In the genomic region with DNA sequence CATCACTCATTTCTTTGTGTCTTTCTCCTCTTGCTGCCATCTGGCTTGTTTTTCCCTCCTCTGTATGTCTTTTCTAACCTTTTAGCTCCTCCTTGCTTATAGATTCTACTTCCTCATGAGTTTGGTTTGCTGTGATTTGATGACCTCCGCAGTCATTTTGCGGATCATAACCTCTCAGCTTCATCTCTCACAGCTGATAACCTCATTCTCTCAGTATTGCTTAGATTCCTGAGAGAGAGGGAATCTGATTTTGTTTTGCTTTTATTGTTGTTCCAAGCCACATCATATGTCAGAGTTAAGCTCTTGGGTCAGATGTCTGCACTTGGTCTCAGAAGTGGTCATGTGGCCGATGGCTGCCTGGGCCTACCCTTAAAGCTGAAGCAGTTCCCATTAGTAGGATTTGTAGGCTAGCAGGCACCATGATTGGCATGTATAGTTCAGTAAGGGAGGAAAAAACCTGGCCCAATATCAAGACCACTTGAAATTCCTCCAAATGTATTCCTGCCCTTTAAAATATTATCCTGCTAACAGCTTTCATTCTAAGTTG, we compare ENCODE assay signal across 22 cellular contexts. TPM values are rescaled to one million over a fixed set of nuclear protein-coding genes. Genes with fewer than 3 reads are reported as not detected.
DNase-seq lines count a peak whose midpoint lies in the region; ATAC-seq and TF ChIP-seq lines count a peak whose summit lies in the region.
"Had no signal": no experiment of that assay in that cellular context is flagged by ENCODE, and none has a peak within 500 bp of the region (broad histone marks: within the 10 kb centered on the region; RNA-seq: fewer than 3 reads in every experiment).

No MANE protein-coding gene starts in this region.

- intact Hi-C loops in Right ventricle myocardium superior (cut with DNase I) (no loop called here), Right ventricle myocardium inferior (cut with DNase I) (loop anchor here (5.0 kb wide), 1 partner anchor 41 kb away; no protein-coding TSS in a partner anchor), right cardiac atrium (cut with DNase I) (loop anchor here in 2 of 4 donors (10.0 kb wide), 1 partner anchor 82 kb away; no protein-coding TSS in a partner anchor), vagina (cut with DNase I) (no loop called here), colonic mucosa (cut with DNase I) (no loop called here)

- peaks cover 12% of the 10 kb centered on the region for H4K20me1 ChIP-seq in osteoblast (ENCODE audit: insufficient read depth, low read length)

- ATAC-seq in Right ventricle myocardium superior (ENCODE audit: poor library complexity): peak; percentile 62
- no peak for ATAC-seq in Right ventricle myocardium inferior
- ATAC-seq in right cardiac atrium: peak; percentile 5 to 22
- no peak for ATAC-seq in GM19035 (IDR thresholded peaks at IDR 0.05; ENCODE audit: unreplicated experiment)

- H3K9ac ChIP-seq in colonic mucosa (ENCODE audit: low read depth in 2 of 2, low read length in 2 of 2): no peak overlapping the region

- H3K9me3 ChIP-seq in right cardiac atrium (ENCODE audit: control insufficient read depth, low read length): no peaks in the 10 kb centered on the region
- no peaks in the 10 kb centered on the region for H3K9me3 ChIP-seq in osteoblast (ENCODE audit: low read depth, low read length)
- H3K9me3 ChIP-seq in vagina: no peaks in the 10 kb centered on the region
- no peaks in the 10 kb centered on the region for H3K9me3 ChIP-seq in colonic mucosa

- no peak overlapping the region for H3K4me2 ChIP-seq in osteoblast (ENCODE audit: insufficient read depth, low read length)
- H3K4me2 ChIP-seq: PC-9 had no signal

- H3K4me1 ChIP-seq in right cardiac atrium (ENCODE audit: control insufficient read depth, insufficient read depth, low read length) (peaks cover 22% of the 10 kb centered on the region), osteoblast (ENCODE audit: insufficient read depth, low read length) (peaks cover 35% of the 10 kb centered on the region), vagina (peaks cover 31% of the 10 kb centered on the region), colonic mucosa (no peaks in the 10 kb centered on the region)

- H3K4me3 ChIP-seq in right cardiac atrium (ENCODE audit: low read length) (no peak overlapping the region), osteoblast (ENCODE audit: insufficient read depth, low read length) (no peak overlapping the region), vagina (no peak overlapping the region), colonic mucosa (no peak overlapping the region)
- H3K4me3 ChIP-seq: coronary artery, PC-9, skin epidermis had no signal

- no peak for TF ChIP-seq POLR2A in vagina (IDR thresholded peaks at IDR 0.05)

- H3K27ac ChIP-seq in right cardiac atrium (ENCODE audit: low read length) (peak overlapping the region; percentile 39), osteoblast (ENCODE audit: low read depth, low read length) (peak overlapping the region; percentile 41), vagina (peak overlapping the region; percentile 55), colonic mucosa (no peak overlapping the region)
- H3K27ac ChIP-seq: C4-2B, PC-9 had no signal

- DNase-seq in Right ventricle myocardium superior (no peak), Right ventricle myocardium inferior (ENCODE audit: missing footprints) (no peak), right cardiac atrium (no peak), osteoblast (ENCODE audit: insufficient read length, low spot score, missing footprints) (no peak), vagina (ENCODE audit: extremely low spot score in 2 of 2) (no peak), hepatic stellate cell (ENCODE audit: low spot score) (no peak), colonic mucosa (no peak)
- DNase-seq: 8988T; activated CD4-positive, alpha-beta T cell treated with anti-CD3 and anti-CD28 coated beads for 1 hour; activated gamma-delta T cell treated with Interleukin-2 at 50 U/mL for 16 hours; anterior cingulate cortex; DMS153; H9; midbrain; NCI-H1092; nucleus accumbens; PC-9; T-helper 9 cell had no signal

- TF ChIP-seq CTCF in osteoblast (IDR thresholded peaks at IDR 0.05; ENCODE audit: extremely low read depth, low read depth, low read length): no peak
- TF ChIP-seq CTCF in vagina (IDR thresholded peaks at IDR 0.05): no peak
- no peak for TF ChIP-seq CTCF in colonic mucosa (IDR thresholded peaks at IDR 0.05)

- H3K27me3 ChIP-seq in right cardiac atrium (ENCODE audit: control insufficient read depth, insufficient read depth): no peaks in the 10 kb centered on the region
- H3K27me3 ChIP-seq in osteoblast (ENCODE audit: insufficient read depth, low read length): no peaks in the 10 kb centered on the region
- H3K27me3 ChIP-seq in vagina: no peaks in the 10 kb centered on the region
- H3K27me3 ChIP-seq in colonic mucosa: no peaks in the 10 kb centered on the region

- 52% methylated on average over 3 of the region's 3 CpGs for WGBS in right cardiac atrium

- peak overlapping the region; percentile 24 for H2AFZ ChIP-seq in osteoblast (ENCODE audit: low read length)
- H2AFZ ChIP-seq: PC-9 had no signal

- H3K36me3 ChIP-seq in osteoblast (ENCODE audit: insufficient read depth, low read length) (peaks cover 5% of the 10 kb centered on the region), vagina (peaks cover 0 to 20% of the 10 kb centered on the region in 2 donors), colonic mucosa (no peaks in the 10 kb centered on the region)

- H3K79me2 ChIP-seq in osteoblast (ENCODE audit: insufficient read depth, low read length): peaks cover 52% of the 10 kb centered on the region

RNA-seq across cellular contexts. Expression of a gene that starts 13.4 kb away (rescaled TPM):
- 71.3 TPM for total RNA-seq in Right ventricle myocardium superior
- 86.6 TPM for total RNA-seq in Right ventricle myocardium inferior
- total RNA-seq in right cardiac atrium: 10 to 100 TPM; 73.6 to 80.6 (median 77.0) TPM
- polyA plus RNA-seq in right cardiac atrium: 50.2 TPM
- total RNA-seq in osteoblast: 95.2 and 114 TPM in 2 replicates
- total RNA-seq in vagina: 40.5 TPM
- 100 to 1,000 TPM; 124 TPM for total RNA-seq in colonic mucosa

RNA-seq across cellular contexts. Expression of a gene that starts 13.8 kb away (rescaled TPM):
- total RNA-seq in Right ventricle myocardium superior: 54.0 TPM
- 58.2 TPM for total RNA-seq in Right ventricle myocardium inferior
- total RNA-seq in right cardiac atrium: 10 to 100 TPM; 47.5 to 64.4 (median 52.4) TPM
- 80.0 TPM for polyA plus RNA-seq in right cardiac atrium
- total RNA-seq in osteoblast: 25.7 and 29.5 TPM in 2 replicates
- 21.6 TPM for total RNA-seq in vagina
- 10 to 100 TPM in 1 of 2 donors, 1 to 10 TPM in 1; 9.6 to 19.5 TPM for total RNA-seq in colonic mucosa

Comparison
In these comparisons a context has a peak if more than half of its experiments do, and no peak if none do; other contexts are left out.
1. ATAC-seq: peak in Right ventricle myocardium superior (single experiment) and right cardiac atrium (2 of 2); none in Right ventricle myocardium inferior (single experiment) and GM19035 (single experiment).